In genomic region chr12:20477691-20478090, GRCh38 we compare ENCODE assay signal across 14 cellular contexts.
"Had no signal": no experiment of that assay in that cellular context is flagged by ENCODE, and none has a peak within 500 bp of the region (broad histone marks: within the 10 kb centered on the region; RNA-seq: fewer than 3 reads in every experiment).

No MANE protein-coding gene starts in this region.

- H3K9me3 ChIP-seq: gastrocnemius medialis, lower lobe of right lung, psoas muscle had no signal

- H3K36me3 Mint-ChIP-seq: naive B cell had no signal

- H3K4me3 ChIP-seq: gastrocnemius medialis, lower lobe of right lung, psoas muscle had no signal

- H3K27ac Mint-ChIP-seq: activated CD4-positive, alpha-beta T cell treated with anti-CD3 and anti-CD28 coated beads, Interleukin-2, amount 10 ng/mL, durations not matched to agents 24 days and 14 days; activated naive CD4-positive, alpha-beta T cell treated with anti-CD3 and anti-CD28 coated beads for 36 hours; naive B cell; T-helper 1 cell treated with Interleukin-12 subunit alpha and Interleukin-12 subunit beta and Interleukin-4 antibody, amounts not matched to agents 30 μg/mL and 1 μg/mL, for 36 hours; WTC11 had no signal

- DNase-seq: activated CD4-positive, alpha-beta T cell treated with anti-CD3 and anti-CD28 coated beads, Interleukin-2, amount 10 ng/mL, durations not matched to agents 24 days and 14 days; activated CD8-positive, alpha-beta memory T cell treated with anti-CD3 and anti-CD28 coated beads for 24 hours; activated naive CD4-positive, alpha-beta T cell treated with anti-CD3 and anti-CD28 coated beads for 36 hours; gastrocnemius medialis; lower lobe of right lung; naive B cell; occipital lobe; psoas muscle; stimulated activated CD4-positive, alpha-beta T cell treated with anti-CD3 and anti-CD28 coated beads, Interleukin-12 subunit alpha, Interleukin-12 subunit beta, amount 100 ng/mL, for 4 hours; stimulated activated CD4-positive, alpha-beta T cell treated with anti-CD3 and anti-CD28 coated beads, Interleukin-2, amount 100 ng/mL, for 48 hours; stimulated activated CD8-positive, alpha-beta memory T cell treated with anti-CD3 and anti-CD28 coated beads, Interleukin-4, amount 100 ng/mL, for 48 hours; stimulated activated naive CD8-positive, alpha-beta T cell treated with anti-CD3 and anti-CD28 coated beads, Interleukin-15, Interleukin-2, amounts not matched to agents 100 U/mL and 50 U/mL, for 24 hours had no signal

- H3K27me3 ChIP-seq: gastrocnemius medialis had no signal

- H3K27me3 Mint-ChIP-seq: activated CD4-positive, alpha-beta T cell treated with anti-CD3 and anti-CD28 coated beads, Interleukin-2, amount 10 ng/mL, durations not matched to agents 24 days and 14 days; naive B cell had no signal

- ATAC-seq: gastrocnemius medialis; lower lobe of right lung; psoas muscle; stimulated activated naive CD8-positive, alpha-beta T cell treated with anti-CD3 and anti-CD28 coated beads, Interleukin-15, Interleukin-2, amounts not matched to agents 100 U/mL and 50 U/mL, for 24 hours; WTC11 had no signal

- H3K4me1 Mint-ChIP-seq: activated CD4-positive, alpha-beta T cell treated with anti-CD3 and anti-CD28 coated beads, Interleukin-2, amount 10 ng/mL, durations not matched to agents 24 days and 14 days; naive B cell had no signal

- H3K36me3 ChIP-seq: gastrocnemius medialis, lower lobe of right lung had no signal

- H3K27ac ChIP-seq: gastrocnemius medialis, lower lobe of right lung, psoas muscle had no signal

- H3K9me3 Mint-ChIP-seq: activated CD4-positive, alpha-beta T cell treated with anti-CD3 and anti-CD28 coated beads, Interleukin-2, amount 10 ng/mL, durations not matched to agents 24 days and 14 days; activated naive CD4-positive, alpha-beta T cell treated with anti-CD3 and anti-CD28 coated beads for 36 hours; T-helper 1 cell treated with Interleukin-12 subunit alpha and Interleukin-12 subunit beta and Interleukin-4 antibody, amounts not matched to agents 30 μg/mL and 1 μg/mL, for 36 hours had no signal

- H3K4me3 Mint-ChIP-seq: activated CD4-positive, alpha-beta T cell treated with anti-CD3 and anti-CD28 coated beads, Interleukin-2, amount 10 ng/mL, durations not matched to agents 24 days and 14 days; activated naive CD4-positive, alpha-beta T cell treated with anti-CD3 and anti-CD28 coated beads for 36 hours; naive B cell; T-helper 1 cell treated with Interleukin-12 subunit alpha and Interleukin-12 subunit beta and Interleukin-4 antibody, amounts not matched to agents 30 μg/mL and 1 μg/mL, for 36 hours; WTC11 had no signal

- H3K4me1 ChIP-seq: gastrocnemius medialis, lower lobe of right lung, psoas muscle had no signal
